ENCODE assay signal across 19 cellular contexts in the genomic region with DNA sequence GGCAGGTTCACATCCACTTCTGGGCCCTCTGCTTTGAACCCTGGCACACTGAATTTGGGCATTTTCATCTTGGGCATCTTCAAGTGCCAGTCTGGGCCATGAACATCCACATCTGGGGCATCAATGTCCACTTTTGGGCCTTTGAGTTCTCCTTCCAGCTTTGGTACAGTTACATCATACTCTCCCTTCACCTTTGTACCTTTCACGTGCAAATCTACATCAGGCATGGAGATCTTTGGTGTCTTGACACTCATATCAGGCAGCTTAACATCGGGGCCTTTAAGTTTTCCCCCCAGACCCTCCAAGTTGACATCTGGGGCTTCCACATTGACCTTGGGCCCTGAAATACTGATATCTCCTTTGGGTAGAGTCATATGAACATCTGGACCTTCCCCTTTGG.
"Had no signal": no experiment of that assay in that cellular context is flagged by ENCODE, and none has a peak within 500 bp of the region (broad histone marks: within the 10 kb centered on the region; RNA-seq: fewer than 3 reads in every experiment).

No MANE protein-coding gene starts in this region.

- H3K27ac ChIP-seq: cardiac muscle cell, neutrophil, stomach had no signal

- FAIRE-seq: TTC549, urothelium cell line had no signal

- H3K4me3 Mint-ChIP-seq: activated B cell treated with CpG ODN at 0.5 μM for 24 hours; activated CD4-positive, alpha-beta T cell treated with anti-CD3 and anti-CD28 coated beads, Interleukin-2, amount 10 ng/mL, durations not matched to agents 7 days and 5 days; activated T-helper 1 cell treated with anti-CD3 and anti-CD28 coated beads, Interleukin-12 subunit alpha, Interleukin-12 subunit beta, Interleukin-2, Interleukin-4 antibody, amounts not matched to agents 30 ng/mL and 10 ng/mL and 1 ng/mL, durations not matched to agents 14 hours and 24 hours and 36 hours; naive B cell; T-helper 1 cell treated with Interleukin-12 subunit alpha and Interleukin-12 subunit beta and Interleukin-4 antibody, amounts not matched to agents 30 μg/mL and 1 μg/mL, for 36 hours had no signal

- H3K4me3 ChIP-seq: cardiac muscle cell, lung, stomach had no signal

- DNase-seq: activated B cell treated with CpG ODN at 0.5 μM for 24 hours; activated CD4-positive, alpha-beta T cell treated with anti-CD3 and anti-CD28 coated beads, Interleukin-2, amount 10 ng/mL, durations not matched to agents 7 days and 5 days; activated naive CD4-positive, alpha-beta T cell treated with Interleukin-2 at 50 U/mL for 16 hours; cortex of kidney; effector CD8-positive, alpha-beta T cell; erythroblast; hippocampal formation; naive B cell; retina; stimulated activated CD4-positive, alpha-beta T cell treated with anti-CD3 and anti-CD28 coated beads, Interleukin-15, amount 100 ng/mL, for 24 hours; stimulated activated CD4-positive, alpha-beta T cell treated with anti-CD3 and anti-CD28 coated beads, Interleukin-4, amount 100 ng/mL, for 24 hours; stomach had no signal

- H3K27me3 Mint-ChIP-seq: activated B cell treated with CpG ODN at 0.5 μM for 24 hours; activated CD4-positive, alpha-beta T cell treated with anti-CD3 and anti-CD28 coated beads, Interleukin-2, amount 10 ng/mL, durations not matched to agents 7 days and 5 days; naive B cell had no signal

- H3K4me1 Mint-ChIP-seq: activated B cell treated with CpG ODN at 0.5 μM for 24 hours had no signal

- H3K9me3 Mint-ChIP-seq: activated B cell treated with CpG ODN at 0.5 μM for 24 hours; activated CD4-positive, alpha-beta T cell treated with anti-CD3 and anti-CD28 coated beads, Interleukin-2, amount 10 ng/mL, durations not matched to agents 7 days and 5 days; activated T-helper 1 cell treated with anti-CD3 and anti-CD28 coated beads, Interleukin-12 subunit alpha, Interleukin-12 subunit beta, Interleukin-2, Interleukin-4 antibody, amounts not matched to agents 30 ng/mL and 10 ng/mL and 1 ng/mL, durations not matched to agents 14 hours and 24 hours and 36 hours; naive B cell; T-helper 1 cell treated with Interleukin-12 subunit alpha and Interleukin-12 subunit beta and Interleukin-4 antibody, amounts not matched to agents 30 μg/mL and 1 μg/mL, for 36 hours had no signal

- H3K36me3 ChIP-seq: neutrophil had no signal

- H3K27me3 ChIP-seq: cardiac muscle cell, neutrophil, stomach had no signal

- H3K27ac Mint-ChIP-seq: activated B cell treated with CpG ODN at 0.5 μM for 24 hours; activated CD4-positive, alpha-beta T cell treated with anti-CD3 and anti-CD28 coated beads, Interleukin-2, amount 10 ng/mL, durations not matched to agents 7 days and 5 days; activated T-helper 1 cell treated with anti-CD3 and anti-CD28 coated beads, Interleukin-12 subunit alpha, Interleukin-12 subunit beta, Interleukin-2, Interleukin-4 antibody, amounts not matched to agents 30 ng/mL and 10 ng/mL and 1 ng/mL, durations not matched to agents 14 hours and 24 hours and 36 hours; T-helper 1 cell treated with Interleukin-12 subunit alpha and Interleukin-12 subunit beta and Interleukin-4 antibody, amounts not matched to agents 30 μg/mL and 1 μg/mL, for 36 hours had no signal

- H3K9me3 ChIP-seq: neutrophil, stomach had no signal
